In genomic region chr13:78830508-78830907, GRCh38 we compare ENCODE assay signal across 4 cellular contexts.
A peak's percentile ranks its signal among the peaks of the same experiment; 100 is the strongest.
TF ChIP-seq lines count a peak whose summit lies in the region.

No MANE protein-coding gene starts in this region.

TF ChIP-seq in A549, 52 proteins besides CTCF, POLR2A, EP300 and RAD21:
- peak; percentile 47; the same call in 1 of the 2 replicates for TF ChIP-seq REST (IDR thresholded peaks at IDR 0.05)
- TF ChIP-seq USF2 (IDR thresholded peaks at IDR 0.05) = no peak

TF ChIP-seq in GM23338, 12 proteins besides CTCF, POLR2A, EP300 and RAD21 (continues in another document):
- TF ChIP-seq ZNF462 (CRISPR knock-in tag; IDR thresholded peaks at IDR 0.05) (no peak), EZH2phosphoT487 (IDR thresholded peaks at IDR 0.05; ENCODE audit: unreplicated experiment) (no peak)

TF ChIP-seq in HEK293, 187 proteins besides CTCF, POLR2A, EP300 and RAD21:
- TF ChIP-seq ZBTB11 (tag by site-specific recombination; conservative IDR thresholded peaks at IDR 0.05; ENCODE audit: low read depth) = no peak
- TF ChIP-seq REST (tag by site-specific recombination; IDR thresholded peaks at IDR 0.05) = peak; percentile 64
TF ChIP-seq in HEK293: peak in this region for 1.

TF ChIP-seq in GM12878, 131 proteins besides CTCF, POLR2A, EP300 and RAD21 (continued from another document):
- peak; percentile 56; the same call in 1 of the 2 replicates for TF ChIP-seq REST (IDR thresholded peaks at IDR 0.05; ENCODE audit: low read depth, low read length)
- TF ChIP-seq NR2C1 (IDR thresholded peaks at IDR 0.05) = no peak
- TF ChIP-seq BCLAF1 (IDR thresholded peaks at IDR 0.05) = no peak
- TF ChIP-seq KAT2A (conservative IDR thresholded peaks at IDR 0.05; ENCODE audit: control insufficient read depth, low read depth, low read length) = no peak
- TF ChIP-seq WRNIP1 (IDR thresholded peaks at IDR 0.05; ENCODE audit: borderline replicate concordance, low read depth, low read length) = no peak
- TF ChIP-seq NKRF (conservative IDR thresholded peaks at IDR 0.05) = no peak
- TF ChIP-seq LARP7 (IDR thresholded peaks at IDR 0.05) = no peak
- no peak for TF ChIP-seq E4F1 (IDR thresholded peaks at IDR 0.05; ENCODE audit: borderline replicate concordance, partially characterized antibody)
TF ChIP-seq in GM12878: peak in this region for 1.
